Comparison of ENCODE assay signal across 15 cellular contexts in the genomic region with DNA sequence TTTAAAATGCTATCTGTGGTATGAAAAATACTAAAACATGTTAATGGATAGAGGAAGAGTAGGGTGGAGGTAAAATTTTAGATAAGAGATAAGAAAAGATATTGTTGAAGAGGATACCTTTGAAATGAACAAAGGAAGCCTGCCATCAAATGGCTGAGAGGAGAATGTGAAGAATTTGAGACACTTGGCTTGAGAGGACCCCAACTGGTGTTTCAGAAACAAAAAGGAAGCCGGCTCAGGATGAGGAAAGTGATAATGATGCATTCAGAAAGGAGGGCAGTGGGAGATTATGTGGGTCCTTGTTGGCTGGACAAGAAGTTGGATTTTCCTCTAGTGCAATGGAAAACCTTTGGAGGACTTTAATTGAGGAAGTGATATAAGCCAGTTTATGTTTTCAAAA.
"Had no signal": no experiment of that assay in that cellular context is flagged by ENCODE, and none has a peak within 500 bp of the region (broad histone marks: within the 10 kb centered on the region; RNA-seq: fewer than 3 reads in every experiment).

No MANE protein-coding gene starts in this region.

- FAIRE-seq: astrocyte, islet of Langerhans, urothelium cell line had no signal

- H3K4me1 ChIP-seq: thyroid gland had no signal

- H3K27ac ChIP-seq: ovary, skin epidermis, thyroid gland, VCaP had no signal

- H3K27me3 ChIP-seq: ovary, thyroid gland had no signal

- H3K9me3 ChIP-seq: ovary, thyroid gland had no signal

- DNase-seq: activated CD4-positive, alpha-beta T cell treated with anti-CD3 and anti-CD28 coated beads for 36 hours; activated CD8-positive, alpha-beta memory T cell treated with anti-CD3 and anti-CD28 coated beads, Interleukin-2, amount 50 U/mL, for 4 hours; activated CD8-positive, alpha-beta T cell treated with anti-CD3 and anti-CD28 coated beads for 36 hours; activated naive CD4-positive, alpha-beta T cell treated with Interleukin-2 at 50 U/mL for 16 hours; mammary epithelial cell; ovary; retina; SW 1271; T-helper 9 cell; thyroid gland had no signal

- H3K4me3 ChIP-seq: ovary, skin epidermis, thyroid gland had no signal

- H3K36me3 ChIP-seq: ovary, thyroid gland had no signal
